Comparison of ENCODE assay signal across 1 cellular context in genomic region chr14:61812347-61813100, GRCh38.
TF ChIP-seq lines count a peak whose summit lies in the region.

Gene SYT16, plus strand, starts transcription at chr14:61812703.

TF ChIP-seq in GM23338, 12 proteins besides CTCF, POLR2A, EP300 and RAD21 (continued from another document):
- no peak for TF ChIP-seq ZNF462 (CRISPR knock-in tag; IDR thresholded peaks at IDR 0.05)
- TF ChIP-seq EZH2 (IDR thresholded peaks at IDR 0.05; ENCODE audit: low read depth, unreplicated experiment), result no peak
- TF ChIP-seq REST (IDR thresholded peaks at IDR 0.05; ENCODE audit: unreplicated experiment), result no peak
- no peak for TF ChIP-seq STAT1 (IDR thresholded peaks at IDR 0.05; ENCODE audit: unreplicated experiment)
- TF ChIP-seq JUNB (IDR thresholded peaks at IDR 0.05; ENCODE audit: unreplicated experiment), result no peak
- TF ChIP-seq POLR2AphosphoS5 (IDR thresholded peaks at IDR 0.05; ENCODE audit: low read depth), result no peak
- no peak for TF ChIP-seq ZNF331 (CRISPR knock-in tag; IDR thresholded peaks at IDR 0.05; ENCODE audit: low read depth)
